ENCODE assay signal across 21 cellular contexts in the genomic region with DNA sequence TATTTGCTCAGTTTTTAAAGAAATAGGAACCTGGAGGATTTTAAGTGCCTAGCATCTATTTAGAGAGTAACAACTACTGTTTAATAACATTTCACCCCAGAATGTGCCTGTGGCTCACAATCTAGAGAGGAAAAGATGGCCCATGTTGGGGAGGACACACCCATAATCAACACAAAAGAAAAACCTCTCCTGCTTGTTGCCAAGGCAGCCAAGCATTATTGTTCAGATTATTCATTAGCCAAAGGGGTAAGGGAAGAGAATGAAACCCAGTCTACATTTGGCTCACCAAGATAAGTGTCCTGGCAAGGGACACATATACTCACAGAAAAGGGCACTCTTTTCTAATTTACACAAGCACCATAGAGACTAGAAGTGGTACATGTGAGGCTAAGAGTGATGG. TPM values are rescaled to one million over a fixed set of nuclear protein-coding genes. Genes with fewer than 3 reads are reported as not detected.
"Had no signal": no experiment of that assay in that cellular context is flagged by ENCODE, and none has a peak within 500 bp of the region (broad histone marks: within the 10 kb centered on the region; RNA-seq: fewer than 3 reads in every experiment).

No MANE protein-coding gene starts in this region.

- DNase-seq: activated CD4-positive, alpha-beta T cell treated with anti-CD3 and anti-CD28 coated beads, Interleukin-2, amount 50 U/mL, for 48 hours; activated naive CD4-positive, alpha-beta T cell treated with Interleukin-2 at 50 U/mL for 16 hours; activated naive CD8-positive, alpha-beta T cell treated with anti-CD3 and anti-CD28 coated beads, Interleukin-2, amount 10 ng/mL, durations not matched to agents 7 days and 5 days; amygdala; dermis blood vessel endothelial cell; effector memory CD4-positive, alpha-beta T cell; esophagus squamous epithelium; left cardiac atrium; lower lobe of right lung; natural killer cell; ovary; right lobe of liver; stimulated activated CD4-positive, alpha-beta T cell treated with anti-CD3 and anti-CD28 coated beads, Interleukin-4, amount 100 ng/mL, for 1 hour; stimulated activated naive CD8-positive, alpha-beta T cell treated with anti-CD3 and anti-CD28 coated beads, Interleukin-15, amount 100 ng/mL, for 72 hours; transverse colon; uterus had no signal

- H3K27ac Mint-ChIP-seq: activated naive CD8-positive, alpha-beta T cell treated with anti-CD3 and anti-CD28 coated beads, Interleukin-2, amount 10 ng/mL, durations not matched to agents 7 days and 5 days; natural killer cell; stimulated activated naive CD8-positive, alpha-beta T cell treated with anti-CD3 and anti-CD28 coated beads, Interleukin-15, amount 100 ng/mL, for 72 hours had no signal

- H3K4me3 Mint-ChIP-seq: activated naive CD8-positive, alpha-beta T cell treated with anti-CD3 and anti-CD28 coated beads, Interleukin-2, amount 10 ng/mL, durations not matched to agents 7 days and 5 days; natural killer cell; stimulated activated naive CD8-positive, alpha-beta T cell treated with anti-CD3 and anti-CD28 coated beads, Interleukin-15, amount 100 ng/mL, for 72 hours had no signal

- H3K9me3 Mint-ChIP-seq: activated naive CD8-positive, alpha-beta T cell treated with anti-CD3 and anti-CD28 coated beads, Interleukin-2, amount 10 ng/mL, durations not matched to agents 7 days and 5 days; natural killer cell; stimulated activated naive CD8-positive, alpha-beta T cell treated with anti-CD3 and anti-CD28 coated beads, Interleukin-15, amount 100 ng/mL, for 72 hours had no signal

- ATAC-seq: left cardiac atrium; lower lobe of right lung; natural killer cell; right lobe of liver; stimulated activated naive CD8-positive, alpha-beta T cell treated with anti-CD3 and anti-CD28 coated beads, Interleukin-15, amount 100 ng/mL, for 72 hours had no signal

- H3K36me3 Mint-ChIP-seq: natural killer cell had no signal

RNA-seq across cellular contexts. Expression of a gene that starts 17.7 kb away (rescaled TPM):
- total RNA-seq: activated naive CD8-positive, alpha-beta T cell treated with anti-CD3 and anti-CD28 coated beads, Interleukin-2, amount 10 ng/mL, durations not matched to agents 7 days and 5 days; cardiac muscle cell; dermis blood vessel endothelial cell; esophagus squamous epithelium; left cardiac atrium; lower lobe of right lung; mesenteric fat pad; natural killer cell; pulmonary artery endothelial cell; smooth muscle cell; suprapubic skin; transverse colon had no signal

RNA-seq across cellular contexts. Expression of a gene that starts 58.3 kb away (rescaled TPM):
- total RNA-seq: cardiac muscle cell had no signal
